ENCODE assay signal across 8 cellular contexts in the genomic region with DNA sequence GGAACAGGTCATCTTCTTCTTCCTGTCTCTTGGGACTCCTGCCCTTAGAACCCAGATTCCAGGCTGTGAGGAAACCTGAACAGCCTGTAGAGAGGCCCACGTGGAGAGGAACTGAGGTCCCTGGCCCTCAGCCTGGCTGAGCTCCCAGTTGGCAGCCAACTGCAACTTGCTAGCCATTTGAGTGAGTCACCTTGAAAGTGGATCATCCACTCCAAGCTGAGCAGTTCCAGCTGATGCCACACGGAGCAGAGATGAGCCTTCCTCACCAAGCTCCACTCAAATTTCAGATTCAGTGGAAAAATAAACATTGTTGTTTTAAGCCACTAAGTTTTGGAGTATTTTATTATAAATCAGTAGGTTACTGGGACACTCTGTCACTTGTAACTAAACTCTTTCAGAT.
DNase-seq lines count a peak whose midpoint lies in the region; ATAC-seq and TF ChIP-seq lines count a peak whose summit lies in the region.

No MANE protein-coding gene starts in this region.

- ATAC-seq in SK-N-SH treated with all-trans-retinoic acid at 6 μM for 48 hours (peak; percentile 100), heart right ventricle (peak; percentile 51 to 97 (median 87)), HG02852 (IDR thresholded peaks at IDR 0.05; ENCODE audit: unreplicated experiment) (no peak), T-helper 17 cell (no peak)

- 3 to 7% methylated on average over 2 of the region's 2 CpGs for WGBS in heart right ventricle, 2 donors

- H3K4me1 Mint-ChIP-seq in HFFc6 (ENCODE audit: low read depth) (peaks cover 8% of the 10 kb centered on the region), Caco-2 (ENCODE audit: low read depth, unreplicated experiment) (peaks cover 5% of the 10 kb centered on the region), T-helper 17 cell (no peaks in the 10 kb centered on the region)

- H3K4me3 Mint-ChIP-seq in HFFc6, result no peak overlapping the region
- no peak overlapping the region for H3K4me3 Mint-ChIP-seq in Caco-2 (ENCODE audit: unreplicated experiment)
- H3K4me3 Mint-ChIP-seq in T-helper 17 cell, result no peak overlapping the region

- no peak overlapping the region for H3K27ac ChIP-seq in heart right ventricle

- peak; percentile 81 for DNase-seq in A172 (ENCODE audit: low spot score)
- DNase-seq in HFFc6, result peak; percentile 79
- DNase-seq in heart right ventricle, result peak; percentile 52 to 67
- peak; percentile 54 for DNase-seq in smooth muscle cell of the brain vasculature (ENCODE audit: low read depth, low spot score)
- no peak for DNase-seq in Caco-2
- no peak for DNase-seq in T-helper 17 cell

- peaks cover 0 to 8% (median 0%) of the 10 kb centered on the region in 9 donors for H3K4me1 ChIP-seq in heart right ventricle
- no peaks in the 10 kb centered on the region for H3K4me1 ChIP-seq in Caco-2

- H3K9me3 ChIP-seq in heart right ventricle (peaks cover 0 to 5% (median 0%) of the 10 kb centered on the region in 11 donors), Caco-2 (no peaks in the 10 kb centered on the region), T-helper 17 cell (ENCODE audit: control insufficient read depth, low read length, poor library complexity, severe bottlenecking) (no peaks in the 10 kb centered on the region)

- CTCF ChIA-PET in Caco-2 (lab: Charles Lee), result no interaction called here

- peaks cover 9% of the 10 kb centered on the region; the same call in 1 of the 2 replicates for H3K27me3 Mint-ChIP-seq in HFFc6 (ENCODE audit: insufficient read depth)
- no peaks in the 10 kb centered on the region for H3K27me3 Mint-ChIP-seq in Caco-2 (ENCODE audit: insufficient read depth, unreplicated experiment)
- no peaks in the 10 kb centered on the region for H3K27me3 Mint-ChIP-seq in T-helper 17 cell

- H3K27ac Mint-ChIP-seq in HFFc6, result no peak overlapping the region
- H3K27ac Mint-ChIP-seq in Caco-2 (ENCODE audit: unreplicated experiment), result no peak overlapping the region
- H3K27ac Mint-ChIP-seq in T-helper 17 cell, result no peak overlapping the region

- TF ChIP-seq CTCF in HFFc6 (IDR thresholded peaks at IDR 0.05) (peak; percentile 61), heart right ventricle (IDR thresholded peaks at IDR 0.05) (peak in 7 of 9 donors; percentile 20 to 51 (median 46)), Caco-2 (IDR thresholded peaks at IDR 0.05; ENCODE audit: insufficient read depth in 1 of 2, low read depth in 1 of 2, low read length in 1 of 2, severe bottlenecking in 1 of 2, unreplicated experiment in 1 of 2) (no peak)

- no peak overlapping the region for H3K4me3 ChIP-seq in heart right ventricle
- no peak overlapping the region for H3K4me3 ChIP-seq in Caco-2 (ENCODE audit: low read depth, low read length)

- no TSS peak for BruUV-seq in Caco-2 (replicated peaks; lab: Mats Ljungman, UMichigan)

- H3K36me3 ChIP-seq in heart right ventricle (no peaks in the 10 kb centered on the region), Caco-2 (ENCODE audit: control insufficient read depth, insufficient read depth, low read length) (no peaks in the 10 kb centered on the region)

- peaks cover 0 to 18% (median 0%) of the 10 kb centered on the region in 7 donors for H3K27me3 ChIP-seq in heart right ventricle
- H3K27me3 ChIP-seq in Caco-2 (replicated peaks; ENCODE audit: control insufficient read depth, insufficient read depth, low read length), result no peaks in the 10 kb centered on the region

- intact Hi-C loops in heart right ventricle (cut with DNase I), result no loop called here
- intact Hi-C loops in Caco-2 (cut with micrococcal nuclease; ENCODE audit: unreplicated experiment), result no loop called here

- no peaks in the 10 kb centered on the region for H3K9me3 Mint-ChIP-seq in HFFc6
- H3K9me3 Mint-ChIP-seq in Caco-2 (ENCODE audit: unreplicated experiment), result no peaks in the 10 kb centered on the region

- POLR2A ChIA-PET in Caco-2 (lab: Charles Lee), result no interaction called here

- H3K36me3 Mint-ChIP-seq in HFFc6 (ENCODE audit: low read depth) (no peaks in the 10 kb centered on the region), Caco-2 (ENCODE audit: insufficient read depth, unreplicated experiment) (no peaks in the 10 kb centered on the region), T-helper 17 cell (ENCODE audit: low read depth) (peaks cover 2% of the 10 kb centered on the region)

TF ChIP-seq in SK-N-SH treated with all-trans-retinoic acid at 6 μM for 48 hours, 23 proteins besides CTCF, POLR2A, EP300 and RAD21:
- no peak for TF ChIP-seq RARB (CRISPR knock-in tag; IDR thresholded peaks at IDR 0.05)
- TF ChIP-seq ESRRG (CRISPR knock-in tag; IDR thresholded peaks at IDR 0.05), result no peak
- no peak for TF ChIP-seq GLIS3 (CRISPR knock-in tag; IDR thresholded peaks at IDR 0.05)
- no peak for TF ChIP-seq ZNF8 (CRISPR knock-in tag; IDR thresholded peaks at IDR 0.05)
- TF ChIP-seq, protein P1, sequence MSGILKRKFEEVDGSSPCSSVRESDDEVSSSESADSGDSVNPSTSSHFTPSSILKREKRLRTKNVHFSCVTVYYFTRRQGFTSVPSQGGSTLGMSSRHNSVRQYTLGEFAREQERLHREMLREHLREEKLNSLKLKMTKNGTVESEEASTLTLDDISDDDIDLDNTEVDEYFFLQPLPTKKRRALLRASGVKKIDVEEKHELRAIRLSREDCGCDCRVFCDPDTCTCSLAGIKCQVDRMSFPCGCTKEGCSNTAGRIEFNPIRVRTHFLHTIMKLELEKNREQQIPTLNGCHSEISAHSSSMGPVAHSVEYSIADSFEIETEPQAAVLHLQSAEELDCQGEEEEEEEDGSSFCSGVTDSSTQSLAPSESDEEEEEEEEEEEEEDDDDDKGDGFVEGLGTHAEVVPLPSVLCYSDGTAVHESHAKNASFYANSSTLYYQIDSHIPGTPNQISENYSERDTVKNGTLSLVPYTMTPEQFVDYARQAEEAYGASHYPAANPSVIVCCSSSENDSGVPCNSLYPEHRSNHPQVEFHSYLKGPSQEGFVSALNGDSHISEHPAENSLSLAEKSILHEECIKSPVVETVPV (CRISPR knock-in tag; IDR thresholded peaks at IDR 0.05), result no peak
- no peak for TF ChIP-seq ZFP3 (CRISPR knock-in tag; IDR thresholded peaks at IDR 0.05)
- no peak for TF ChIP-seq SNAI2 (CRISPR knock-in tag; IDR thresholded peaks at IDR 0.05)

Comparison
In these comparisons a context has a peak if more than half of its experiments do, and no peak if none do; other contexts are left out.
1. DNase-seq: peak in A172 (single experiment), HFFc6 (single experiment), heart right ventricle (2 of 2) and smooth muscle cell of the brain vasculature (single experiment); none in Caco-2 (0 of 2) and T-helper 17 cell (0 of 3).
2. CTCF ChIP-seq: peak in HFFc6 (single experiment) and heart right ventricle (7 of 9); none in Caco-2 (0 of 2).
3. ATAC-seq: peak in SK-N-SH treated with all-trans-retinoic acid at 6 μM for 48 hours (single experiment) and heart right ventricle (8 of 8); none in HG02852 (single experiment) and T-helper 17 cell (single experiment).